In the genomic region with DNA sequence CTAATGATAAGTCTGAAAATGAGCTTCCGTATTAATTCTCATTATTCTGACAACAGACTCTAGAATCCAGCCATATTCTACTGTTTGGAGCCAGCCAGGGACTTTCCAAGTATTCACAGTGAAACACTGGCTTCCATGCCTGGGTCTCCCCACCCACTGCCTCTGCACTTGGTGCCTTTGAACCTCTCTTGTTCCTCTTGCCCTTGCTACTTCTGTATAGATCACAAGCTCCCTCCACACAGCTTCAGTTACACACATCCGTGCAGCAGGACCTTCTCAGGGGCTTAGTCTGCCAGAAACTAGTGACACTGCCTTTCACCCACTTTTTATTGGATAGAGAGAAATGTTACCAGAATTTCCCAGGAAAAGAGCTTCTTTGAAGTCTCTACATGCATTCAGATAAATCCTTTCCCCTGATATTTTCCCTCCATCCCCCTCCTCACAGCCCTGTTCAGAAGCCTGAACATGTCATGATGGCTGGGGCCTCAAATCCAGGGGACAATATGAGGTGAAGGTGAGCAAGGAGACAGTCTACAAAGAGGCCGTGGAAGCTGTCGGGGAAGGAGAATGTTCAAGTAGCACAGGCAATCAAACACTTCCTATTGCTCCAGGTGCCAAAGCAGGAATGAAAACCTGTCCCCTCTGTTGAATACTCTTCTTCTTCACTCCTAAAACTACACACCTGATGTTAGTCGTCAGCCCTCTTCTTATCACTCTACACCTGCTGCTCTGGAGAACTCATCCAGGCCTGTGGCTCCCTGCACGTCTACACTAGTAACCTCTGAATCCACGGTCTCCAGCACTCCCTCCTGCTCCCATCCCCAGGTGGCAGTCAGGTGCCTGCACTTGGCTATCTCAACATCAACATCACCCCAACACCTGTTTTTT, we compare ENCODE assay signal across 8 cellular contexts. TPM values are rescaled to one million over a fixed set of nuclear protein-coding genes. Genes with fewer than 3 reads are reported as not detected.
A peak's percentile ranks its signal among the peaks of the same experiment; 100 is the strongest.
DNase-seq lines count a peak whose midpoint lies in the region; ATAC-seq and TF ChIP-seq lines count a peak whose summit lies in the region.

No MANE protein-coding gene starts in this region.

- peak overlapping the region; percentile 25 for H3K4me3 ChIP-seq in GM12864 (ENCODE audit: low read depth, low read length)
- no peak overlapping the region for H3K4me3 ChIP-seq in dorsolateral prefrontal cortex

- ATAC-seq in GM21390 (IDR thresholded peaks at IDR 0.05; ENCODE audit: unreplicated experiment) (peak; percentile 69), HG03571 (IDR thresholded peaks at IDR 0.05; ENCODE audit: unreplicated experiment) (peak; percentile 55)

- peaks cover 0 to 8% (median 0%) of the 10 kb centered on the region in 45 donors for H3K27me3 ChIP-seq in dorsolateral prefrontal cortex

- intact Hi-C loops in dorsolateral prefrontal cortex (cut with DNase I): no loop called here

- TF ChIP-seq CTCF in GM12864 (IDR thresholded peaks at IDR 0.05; ENCODE audit: low read depth, low read length, missing control alignments) (no peak), dorsolateral prefrontal cortex (IDR thresholded peaks at IDR 0.05 in 54 of 56, conservative IDR thresholded peaks at IDR 0.05 in 2 of 56; ENCODE audit: low read depth in 1 of 56, partially characterized antibody in 56 of 56) (no peak)

- peak overlapping the region in 41 of 59 donors; percentile 6 to 73 (median 48) for H3K27ac ChIP-seq in dorsolateral prefrontal cortex

- peak; percentile 90 for DNase-seq in GM12864 (ENCODE audit: low read depth)
- peak in 1 of 10 donors; percentile 22 for DNase-seq in dorsolateral prefrontal cortex
- peak; percentile 86 for DNase-seq in pons (ENCODE audit: low spot score)
- no peak for DNase-seq in UCSD-AML1 (lab: John Stamatoyannopoulos, UW; ENCODE audit: unreplicated experiment)
- DNase-seq in GM19238 (ENCODE audit: insufficient read length, low spot score): no peak
- no peak for DNase-seq in NCI-H345 treated with DMSO at 0.1 percent for 48 hours (lab: John Stamatoyannopoulos, UW; ENCODE audit: unreplicated experiment)

RNA-seq across cellular contexts. Expression of a gene that starts 20.1 kb away (rescaled TPM):
- 1 to 10 TPM in 118 of 120 experiments, under 1 TPM in 2; 0.64 to 9.6 (median 3.2) TPM for total RNA-seq in dorsolateral prefrontal cortex

RNA-seq across cellular contexts. Expression of a gene that starts 43.9 kb away (rescaled TPM):
- total RNA-seq in dorsolateral prefrontal cortex: 100 to 1,000 TPM in 2 of 120 experiments, 10 to 100 TPM in 115, 1 to 10 TPM in 3; 5.9 to 107 (median 35.2) TPM

RNA-seq across cellular contexts. Expression of a gene that starts 46.2 kb away (rescaled TPM):
- 10 to 100 TPM; 14.1 to 88.3 (median 30.5) TPM for total RNA-seq in dorsolateral prefrontal cortex

Comparison
In these comparisons a context has a peak if more than half of its experiments do, and no peak if none do; other contexts are left out.
1. DNase-seq: peak in GM12864 (single experiment) and pons (single experiment); none in UCSD-AML1 (single experiment), GM19238 (single experiment) and NCI-H345 treated with DMSO at 0.1 percent for 48 hours (single experiment).